Comparison of ENCODE assay signal across 1 cellular context in genomic region chr19:55157064-55157908, GRCh38.
TF ChIP-seq lines count a peak whose summit lies in the region.

TNNI3 (minus strand) TSS chr19:55157732; CDS start chr19:55157589, 143 bp downstream.

TF ChIP-seq in K562, 482 proteins besides CTCF, POLR2A, EP300 and RAD21 (continued from another document and continues in another):
- TF ChIP-seq NR3C1 (CRISPR knock-in tag; IDR thresholded peaks at IDR 0.05) (no peak), CHCHD3 (CRISPR knock-in tag; IDR thresholded peaks at IDR 0.05) (no peak), THRB (CRISPR knock-in tag; conservative IDR thresholded peaks at IDR 0.05) (no peak), TEAD1 (CRISPR knock-in tag; IDR thresholded peaks at IDR 0.05) (no peak), ZNF174 (CRISPR knock-in tag; IDR thresholded peaks at IDR 0.05) (no peak), THAP12 (CRISPR knock-in tag; IDR thresholded peaks at IDR 0.05) (no peak), HEY1 (CRISPR knock-in tag; IDR thresholded peaks at IDR 0.05; ENCODE audit: borderline replicate concordance) (no peak), USF2 (CRISPR knock-in tag; IDR thresholded peaks at IDR 0.05) (no peak), MEIS2 (IDR thresholded peaks at IDR 0.05; ENCODE audit: partially characterized antibody) (no peak), CREB3 (tag; conservative IDR thresholded peaks at IDR 0.05; ENCODE audit: low read depth) (no peak), RNF2 (IDR thresholded peaks at IDR 0.05) (no peak), ZNF121 (CRISPR knock-in tag; conservative IDR thresholded peaks at IDR 0.05) (no peak), ZBTB7A (IDR thresholded peaks at IDR 0.05; ENCODE audit: borderline replicate concordance, control insufficient read depth, low read depth, low read length) (peak; percentile 91; the same call in 1 of the 2 replicates), ZZZ3 (IDR thresholded peaks at IDR 0.05) (no peak), ZSCAN29 (IDR thresholded peaks at IDR 0.05) (no peak), SRSF1 (IDR thresholded peaks at IDR 0.05; ENCODE audit: low read depth, low read length) (no peak), SMAD3 (CRISPR knock-in tag; conservative IDR thresholded peaks at IDR 0.05) (no peak), TGIF2 (CRISPR knock-in tag; IDR thresholded peaks at IDR 0.05) (no peak), CREB3L1 (IDR thresholded peaks at IDR 0.05; ENCODE audit: borderline replicate concordance, low read depth) (no peak), RERE (CRISPR knock-in tag; IDR thresholded peaks at IDR 0.05; ENCODE audit: borderline replicate concordance) (no peak), ZBTB11 (CRISPR knock-in tag; IDR thresholded peaks at IDR 0.05) (no peak), PTTG1 (tag; IDR thresholded peaks at IDR 0.05; ENCODE audit: low read depth) (no peak), CREB1 (IDR thresholded peaks at IDR 0.05) (no peak), CREB1 (CRISPR knock-in tag; IDR thresholded peaks at IDR 0.05) (no peak), YY1 (IDR thresholded peaks at IDR 0.05; ENCODE audit: borderline replicate concordance in 1 of 3, control insufficient read depth in 1 of 3, extremely low read depth in 1 of 3, insufficient read depth in 3 of 3, insufficient read length in 1 of 3, insufficient replicate concordance in 2 of 3, low read depth in 1 of 3, low read length in 2 of 3) (no peak), DMBX1 (CRISPR knock-in tag; IDR thresholded peaks at IDR 0.05; ENCODE audit: borderline replicate concordance) (no peak), GTF2B (IDR thresholded peaks at IDR 0.05; ENCODE audit: extremely low read depth, insufficient read length) (no peak), PRMT5 (CRISPR knock-in tag; IDR thresholded peaks at IDR 0.05) (no peak), NFIX (CRISPR knock-in tag; IDR thresholded peaks at IDR 0.05; ENCODE audit: low read depth) (no peak), NONO (IDR thresholded peaks at IDR 0.05; ENCODE audit: low read depth in 2 of 2, low read length in 1 of 2) (no peak), POLR3A (IDR thresholded peaks at IDR 0.05; ENCODE audit: borderline replicate concordance, extremely low read depth, insufficient read depth, insufficient read length) (no peak), EGR1 (conservative IDR thresholded peaks at IDR 0.05) (0 out of 2 replicates have a peak, but pooled peaks have one; percentile 20), ZNF655 (CRISPR knock-in tag; IDR thresholded peaks at IDR 0.05) (no peak), FOXA1 (IDR thresholded peaks at IDR 0.05; ENCODE audit: borderline replicate concordance) (no peak), U2AF1 (optimal IDR thresholded peaks at IDR 0.05; ENCODE audit: low read depth, low read length) (no peak), HMG20B (CRISPR knock-in tag; IDR thresholded peaks at IDR 0.05) (no peak), ZBTB17 (CRISPR knock-in tag; IDR thresholded peaks at IDR 0.05) (0 out of 2 replicates have a peak, but pooled peaks have one; percentile 14), E2F3 (CRISPR knock-in tag; IDR thresholded peaks at IDR 0.05) (no peak), MEF2D (tag; conservative IDR thresholded peaks at IDR 0.05; ENCODE audit: low read depth) (no peak), CHD4 (IDR thresholded peaks at IDR 0.05; ENCODE audit: insufficient read depth, insufficient replicate concordance, low read depth, low read length, poor library complexity, severe bottlenecking) (no peak)
